ENCODE assay signal across 1 cellular context in genomic region chr14:97412933-97413574, GRCh38.
TF ChIP-seq lines count a peak whose summit lies in the region.

No MANE protein-coding gene starts in this region.

TF ChIP-seq in GM12878, 131 proteins besides CTCF, POLR2A, EP300 and RAD21:
- no peak for TF ChIP-seq MTA3 (IDR thresholded peaks at IDR 0.05; ENCODE audit: borderline replicate concordance, low read length)
- TF ChIP-seq, protein P1, sequence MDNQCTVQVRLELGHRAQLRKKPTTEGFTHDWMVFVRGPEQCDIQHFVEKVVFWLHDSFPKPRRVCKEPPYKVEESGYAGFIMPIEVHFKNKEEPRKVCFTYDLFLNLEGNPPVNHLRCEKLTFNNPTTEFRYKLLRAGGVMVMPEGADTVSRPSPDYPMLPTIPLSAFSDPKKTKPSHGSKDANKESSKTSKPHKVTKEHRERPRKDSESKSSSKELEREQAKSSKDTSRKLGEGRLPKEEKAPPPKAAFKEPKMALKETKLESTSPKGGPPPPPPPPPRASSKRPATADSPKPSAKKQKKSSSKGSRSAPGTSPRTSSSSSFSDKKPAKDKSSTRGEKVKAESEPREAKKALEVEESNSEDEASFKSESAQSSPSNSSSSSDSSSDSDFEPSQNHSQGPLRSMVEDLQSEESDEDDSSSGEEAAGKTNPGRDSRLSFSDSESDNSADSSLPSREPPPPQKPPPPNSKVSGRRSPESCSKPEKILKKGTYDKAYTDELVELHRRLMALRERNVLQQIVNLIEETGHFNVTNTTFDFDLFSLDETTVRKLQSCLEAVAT (IDR thresholded peaks at IDR 0.05) = peak; percentile 27; the same call in 1 of the 2 replicates
